In the genomic region with DNA sequence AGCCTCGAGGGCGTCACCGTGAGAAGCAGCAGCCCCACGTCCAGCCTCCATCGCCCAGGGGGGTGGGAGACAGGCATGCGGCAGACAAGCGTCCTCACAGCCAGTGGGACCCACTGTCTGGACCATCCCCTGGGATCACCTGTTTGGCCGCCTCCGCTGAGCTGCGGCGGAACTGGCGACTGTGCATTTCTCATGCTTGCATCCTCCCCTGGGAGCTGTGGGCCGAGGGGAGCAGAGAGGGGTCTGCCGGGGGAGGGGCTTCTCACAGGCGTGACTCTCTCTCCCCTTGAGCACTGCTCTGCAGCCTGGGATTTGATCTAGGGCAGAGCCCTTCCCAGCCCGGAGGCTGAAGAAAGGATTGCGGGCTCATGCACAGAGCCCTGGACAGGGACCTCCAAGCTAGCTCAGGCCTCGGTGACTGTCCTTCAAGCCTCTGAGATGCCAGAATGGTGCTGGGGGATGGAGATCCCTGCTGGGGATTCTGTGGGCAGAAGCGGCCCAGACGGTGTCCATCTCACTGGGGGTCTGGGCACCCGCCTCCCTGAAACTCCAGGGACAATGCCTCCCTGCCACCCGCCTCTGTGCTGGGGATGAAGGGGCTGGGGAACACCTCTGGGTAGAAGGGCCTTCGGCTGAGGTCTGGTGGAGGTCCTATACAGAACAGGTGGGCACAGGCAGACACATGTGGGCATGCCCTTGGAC, we compare ENCODE assay signal across 20 cellular contexts.
"Had no signal": no experiment of that assay in that cellular context is flagged by ENCODE, and none has a peak within 500 bp of the region (broad histone marks: within the 10 kb centered on the region; RNA-seq: fewer than 3 reads in every experiment).

No MANE protein-coding gene starts in this region.

- H3K9ac ChIP-seq: neural progenitor cell, parathyroid adenoma had no signal

- H3K4me2 ChIP-seq: hepatocyte, neural progenitor cell had no signal

- H3K27me3 ChIP-seq: foreskin keratinocyte, hepatocyte, neural progenitor cell, sigmoid colon, stomach had no signal

- DNase-seq: cerebellar nuclear complex; dermis blood vessel endothelial cell; erythroblast; foreskin keratinocyte; left colon; left ventricle myocardium superior; naive thymus-derived CD4-positive, alpha-beta T cell; occipital lobe; retina; sigmoid colon; stimulated activated CD4-positive, alpha-beta T cell treated with anti-CD3 and anti-CD28 coated beads, Interleukin-12 subunit alpha, Interleukin-12 subunit beta, amount 100 ng/mL, for 4 hours; stimulated activated naive CD4-positive, alpha-beta T cell; stomach; substantia nigra; trophoblast cell had no signal

- H3K9me3 ChIP-seq: psoas muscle, sigmoid colon, stomach had no signal

- ATAC-seq: foreskin keratinocyte; left colon; left ventricle myocardium superior; naive thymus-derived CD4-positive, alpha-beta T cell; psoas muscle had no signal

- H2AFZ ChIP-seq: hepatocyte, neural progenitor cell, parathyroid adenoma had no signal

- H3K36me3 ChIP-seq: neural progenitor cell had no signal

- H3K4me1 ChIP-seq: foreskin keratinocyte, neural progenitor cell, parathyroid adenoma, psoas muscle, sigmoid colon had no signal

- H3K4me3 ChIP-seq: hepatocyte, neural progenitor cell, psoas muscle, sigmoid colon, skin epidermis, stomach had no signal

- H3K27ac ChIP-seq: foreskin keratinocyte, hepatocyte, neural progenitor cell, parathyroid adenoma, psoas muscle, sigmoid colon, skin epidermis, stomach had no signal
